In genomic region chr7:38748056-38748610, GRCh38 we compare ENCODE assay signal across 10 cellular contexts.
DNase-seq lines count a peak whose midpoint lies in the region; ATAC-seq and TF ChIP-seq lines count a peak whose summit lies in the region.
"Had no signal": no experiment of that assay in that cellular context is flagged by ENCODE, and none has a peak within 500 bp of the region (broad histone marks: within the 10 kb centered on the region; RNA-seq: fewer than 3 reads in every experiment).

No MANE protein-coding gene starts in this region.

- H3K36me3 Mint-ChIP-seq in type B pancreatic cell = peaks cover 50% of the 10 kb centered on the region

- H3K27me3 Mint-ChIP-seq in type B pancreatic cell = no peaks in the 10 kb centered on the region
- H3K27me3 Mint-ChIP-seq: activated naive CD8-positive, alpha-beta T cell had no signal

- no peaks in the 10 kb centered on the region for H3K9me3 ChIP-seq in cardiac muscle cell (ENCODE audit: low read depth)
- H3K9me3 ChIP-seq in heart right ventricle = no peaks in the 10 kb centered on the region

- ATAC-seq in left cardiac atrium (no peak), SK-N-SH treated with all-trans-retinoic acid at 6 μM for 48 hours (peak; percentile 65; the same call in 2 of the 3 replicates), heart right ventricle (no peak), HG03342 (IDR thresholded peaks at IDR 0.05; ENCODE audit: unreplicated experiment) (no peak)
- ATAC-seq: left colon had no signal

- intact Hi-C loops in left cardiac atrium (cut with DNase I) (loop anchor here (5.0 to 10.0 kb wide), 3 partner anchors 293 to 351 kb away; no protein-coding TSS in a partner anchor), heart right ventricle (cut with DNase I) (loop anchor here in 4 of 10 donors (2.0 to 10.0 kb wide), 4 partner anchors 295 to 351 kb away; no protein-coding TSS in a partner anchor)

- no peaks in the 10 kb centered on the region for H3K27me3 ChIP-seq in cardiac muscle cell
- no peaks in the 10 kb centered on the region for H3K27me3 ChIP-seq in heart right ventricle

- H3K9me3 Mint-ChIP-seq in type B pancreatic cell = no peaks in the 10 kb centered on the region

- 82 to 87% methylated on average over 12 of the region's 12 CpGs for WGBS in heart right ventricle, 2 donors

- TF ChIP-seq CTCF in cardiac muscle cell (IDR thresholded peaks at IDR 0.05; ENCODE audit: low read depth, low read length) (peak; percentile 40), heart right ventricle (IDR thresholded peaks at IDR 0.05) (peak in 7 of 9 donors; percentile 25 to 56 (median 40)), type B pancreatic cell (conservative IDR thresholded peaks at IDR 0.05) (peak; percentile 63), GM13977 (IDR thresholded peaks at IDR 0.05; ENCODE audit: extremely low read depth, insufficient read depth, missing control alignments) (no peak)

- DNase-seq in cardiac muscle cell (ENCODE audit: low read depth in 1 of 2, low spot score in 1 of 2) (peak; percentile 5 to 37), left cardiac atrium (no peak), heart right ventricle (no peak), type B pancreatic cell (ENCODE audit: extremely low spot score, unreplicated experiment) (no peak), NCI-H2029 (lab: John Stamatoyannopoulos, UW) (no peak), GM13977 (ENCODE audit: low spot score) (no peak)
- DNase-seq: left colon had no signal

- H3K4me1 ChIP-seq in cardiac muscle cell (ENCODE audit: low read depth) (no peaks in the 10 kb centered on the region), heart right ventricle (no peaks in the 10 kb centered on the region)

- no peaks in the 10 kb centered on the region for H3K4me1 Mint-ChIP-seq in type B pancreatic cell (ENCODE audit: unreplicated experiment)

- no peak overlapping the region for H3K27ac Mint-ChIP-seq in type B pancreatic cell
- H3K27ac Mint-ChIP-seq: activated naive CD8-positive, alpha-beta T cell had no signal

- H3K4me3 Mint-ChIP-seq in type B pancreatic cell = no peak overlapping the region
- H3K4me3 Mint-ChIP-seq: activated naive CD8-positive, alpha-beta T cell had no signal

- in situ Hi-C loops in GM13977 (cut with MboI; ENCODE audit: low pct_unique_long_range_greater_than_20kb, low sequenced_read_pairs, unreplicated experiment) = no loop called here

- H3K36me3 ChIP-seq in cardiac muscle cell = peaks cover 7% of the 10 kb centered on the region
- H3K36me3 ChIP-seq in heart right ventricle = peaks cover 0 to 83% (median 22%) of the 10 kb centered on the region in 9 donors

- H3K4me3 ChIP-seq in cardiac muscle cell = no peak overlapping the region
- no peak overlapping the region for H3K4me3 ChIP-seq in heart right ventricle

- no peak overlapping the region for H3K27ac ChIP-seq in cardiac muscle cell
- no peak overlapping the region for H3K27ac ChIP-seq in heart right ventricle

TF ChIP-seq in SK-N-SH treated with all-trans-retinoic acid at 6 μM for 48 hours, 23 proteins besides CTCF, POLR2A, EP300 and RAD21 (continues in another document):
- TF ChIP-seq PATZ1 (CRISPR knock-in tag; IDR thresholded peaks at IDR 0.05; ENCODE audit: borderline replicate concordance) = no peak
- no peak for TF ChIP-seq ZNF8 (CRISPR knock-in tag; IDR thresholded peaks at IDR 0.05)
- no peak for TF ChIP-seq CSRNP3 (CRISPR knock-in tag; IDR thresholded peaks at IDR 0.05)
- TF ChIP-seq OSR1 (CRISPR knock-in tag; IDR thresholded peaks at IDR 0.05) = no peak
- TF ChIP-seq CREB5 (CRISPR knock-in tag; IDR thresholded peaks at IDR 0.05; ENCODE audit: low read depth) = no peak
- TF ChIP-seq TOX (CRISPR knock-in tag; IDR thresholded peaks at IDR 0.05; ENCODE audit: borderline replicate concordance) = no peak
- TF ChIP-seq ZNF70 (CRISPR knock-in tag; IDR thresholded peaks at IDR 0.05) = no peak
- no peak for TF ChIP-seq TCF4 (CRISPR knock-in tag; IDR thresholded peaks at IDR 0.05; ENCODE audit: borderline replicate concordance)
- no peak for TF ChIP-seq ZFP3 (CRISPR knock-in tag; IDR thresholded peaks at IDR 0.05)
- TF ChIP-seq SNAI2 (CRISPR knock-in tag; IDR thresholded peaks at IDR 0.05) = no peak
- TF ChIP-seq ZFP30 (CRISPR knock-in tag; IDR thresholded peaks at IDR 0.05) = no peak
- no peak for TF ChIP-seq TSHZ2 (CRISPR knock-in tag; IDR thresholded peaks at IDR 0.05)
- TF ChIP-seq POU6F1 (CRISPR knock-in tag; IDR thresholded peaks at IDR 0.05; ENCODE audit: borderline replicate concordance, low read depth) = no peak
- TF ChIP-seq CSDC2 (CRISPR knock-in tag; IDR thresholded peaks at IDR 0.05) = no peak
- TF ChIP-seq BACH2 (CRISPR knock-in tag; IDR thresholded peaks at IDR 0.05; ENCODE audit: borderline replicate concordance) = no peak
- TF ChIP-seq GLIS3 (CRISPR knock-in tag; IDR thresholded peaks at IDR 0.05) = no peak
- no peak for TF ChIP-seq RARB (CRISPR knock-in tag; IDR thresholded peaks at IDR 0.05)

Comparison
In these comparisons a context has a peak if more than half of its experiments do, and no peak if none do; other contexts are left out.
1. DNase-seq: peak in cardiac muscle cell (2 of 2); none in left cardiac atrium (single experiment), heart right ventricle (0 of 2), type B pancreatic cell (single experiment), NCI-H2029 (single experiment) and GM13977 (single experiment).